ENCODE assay signal across 8 cellular contexts in genomic region chr22:46336119-46337078, GRCh38. TPM values are rescaled to one million over a fixed set of nuclear protein-coding genes. Genes with fewer than 3 reads are reported as not detected.
DNase-seq lines count a peak whose midpoint lies in the region; ATAC-seq and TF ChIP-seq lines count a peak whose summit lies in the region.

No MANE protein-coding gene starts in this region.

- H3K27me3 ChIP-seq in ACC112 (ENCODE audit: insufficient read depth, low read length) (no peaks in the 10 kb centered on the region), Peyer's patch (no peaks in the 10 kb centered on the region), mesendoderm (ENCODE audit: insufficient read depth, low read length, poor library complexity) (no peaks in the 10 kb centered on the region), thyroid gland (no peaks in the 10 kb centered on the region)

- no peak overlapping the region for H4K5ac ChIP-seq in mesendoderm (ENCODE audit: low read length)

- peak overlapping the region; percentile 29 for H3K18ac ChIP-seq in mesendoderm (ENCODE audit: low read length)

- H2BK5ac ChIP-seq in mesendoderm (ENCODE audit: low read length), result no peak overlapping the region

- H3K4me1 ChIP-seq in ACC112 (ENCODE audit: control insufficient read depth, insufficient read depth, low read length, unreplicated experiment) (no peaks in the 10 kb centered on the region), Peyer's patch (peaks cover 0 to 8% (median 0%) of the 10 kb centered on the region in 4 donors), mesendoderm (ENCODE audit: control insufficient read depth, low read depth, low read length) (peaks cover 10% of the 10 kb centered on the region), thyroid gland (peaks cover 7 to 16% of the 10 kb centered on the region in 2 donors)

- peak overlapping the region; percentile 12 for H2AFZ ChIP-seq in ACC112 (ENCODE audit: low read length, unreplicated experiment)

- H3K56ac ChIP-seq in mesendoderm (ENCODE audit: low read length), result peak overlapping the region; percentile 99

- TF ChIP-seq POLR2A in Peyer's patch (IDR thresholded peaks at IDR 0.05), result no peak
- no peak for TF ChIP-seq POLR2A in thyroid gland (IDR thresholded peaks at IDR 0.05)

- H2AK5ac ChIP-seq in mesendoderm (ENCODE audit: low read length), result no peak overlapping the region

- ATAC-seq in GM19397 (IDR thresholded peaks at IDR 0.05; ENCODE audit: unreplicated experiment) (peak; percentile 7), HG02884 (IDR thresholded peaks at IDR 0.05; ENCODE audit: unreplicated experiment) (no peak)

- peak overlapping the region; percentile 20 for H3K23ac ChIP-seq in mesendoderm (ENCODE audit: low read length)

- H3K9ac ChIP-seq in mesendoderm (ENCODE audit: low read length), result peak overlapping the region; percentile 96

- peak overlapping the region; percentile 2 for H2BK120ac ChIP-seq in mesendoderm (ENCODE audit: low read depth, low read length)

- peaks cover 25% of the 10 kb centered on the region for H3K79me2 ChIP-seq in ACC112 (ENCODE audit: control insufficient read depth, insufficient read depth, low read length, unreplicated experiment)
- peaks cover 38% of the 10 kb centered on the region for H3K79me2 ChIP-seq in mesendoderm (ENCODE audit: control insufficient read depth, insufficient read depth, low read length)

- H3K9me3 ChIP-seq in Peyer's patch (no peaks in the 10 kb centered on the region), thyroid gland (no peaks in the 10 kb centered on the region)

- intact Hi-C loops in thyroid gland (cut with DNase I), result no loop called here

- TF ChIP-seq CTCF in Peyer's patch (IDR thresholded peaks at IDR 0.05) (no peak), thyroid gland (IDR thresholded peaks at IDR 0.05) (no peak)

- no peak overlapping the region for H2BK15ac ChIP-seq in mesendoderm (replicated peaks; ENCODE audit: low read depth)

- peaks cover 20% of the 10 kb centered on the region for H3K79me1 ChIP-seq in mesendoderm (ENCODE audit: low read length)

- H3K27ac ChIP-seq in ACC112 (ENCODE audit: low read depth, low read length), result no peak overlapping the region
- peak overlapping the region; percentile 75 to 90 (median 85) for H3K27ac ChIP-seq in Peyer's patch
- peak overlapping the region; percentile 31 for H3K27ac ChIP-seq in mesendoderm (ENCODE audit: low read depth, low read length)
- H3K27ac ChIP-seq in thyroid gland, result peak overlapping the region; percentile 76 to 87 (median 83)

- WGBS in mesendoderm (ENCODE audit: extremely low coverage, insufficient coverage, low lambda C conversion rate), result no CpG with 5 or more reads among the region's 42 CpGs
- WGBS in thyroid gland, 2 donors, result 12 to 13% methylated on average over 28 to 31 of the region's 42 CpGs

- H3K4ac ChIP-seq in mesendoderm (ENCODE audit: low read depth, low read length), result peak overlapping the region; percentile 60

- no peak overlapping the region for H4K8ac ChIP-seq in mesendoderm (ENCODE audit: low read depth, low read length)

- H3K4me3 ChIP-seq in ACC112 (ENCODE audit: low read depth, low read length) (peak overlapping the region; percentile 87), Peyer's patch (peak overlapping the region; percentile 84 to 94 (median 90)), mesendoderm (ENCODE audit: low read length) (peak overlapping the region; percentile 78), thyroid gland (replicated peaks in 1 of 3) (peak overlapping the region; percentile 84 to 98 (median 97))

- H3K36me3 ChIP-seq in ACC112 (ENCODE audit: insufficient read depth, low read length) (no peaks in the 10 kb centered on the region), Peyer's patch (peaks cover 0 to 40% (median 0%) of the 10 kb centered on the region in 3 donors), mesendoderm (ENCODE audit: control insufficient read depth, insufficient read depth, low read length) (peaks cover 14% of the 10 kb centered on the region), thyroid gland (peaks cover 24 to 26% of the 10 kb centered on the region in 2 donors)

- H3K4me2 ChIP-seq in mesendoderm (ENCODE audit: low read length), result peak overlapping the region; percentile 54

- DNase-seq in Peyer's patch (no peak), dermis blood vessel endothelial cell (peak; percentile 39), mesendoderm (peak; percentile 28), thyroid gland (peak; percentile 38 to 42), globus pallidus (ENCODE audit: low spot score) (no peak)

RNA-seq across cellular contexts. Expression of gene TRMU, which starts 0.9 kb away (rescaled TPM):
- 100 to 1,000 TPM in 1 of 4 donors, 10 to 100 TPM in 3; 35.2 to 101 (median 83.3) TPM for total RNA-seq in Peyer's patch
- 29.3 and 35.1 TPM in 2 replicates for total RNA-seq in dermis blood vessel endothelial cell
- polyA plus RNA-seq in mesendoderm (2013, experiment 1 of 2), result 53.2 TPM
- polyA plus RNA-seq in mesendoderm (2013, experiment 2 of 2), result 50.3 TPM
- 100 to 1,000 TPM in 1 of 4 donors, 10 to 100 TPM in 3; 30.7 to 113 (median 49.0) TPM for total RNA-seq in thyroid gland

RNA-seq across cellular contexts. Expression of gene GTSE1, which starts 39.7 kb away (rescaled TPM):
- total RNA-seq in Peyer's patch (10 to 100 TPM in 1 of 4 donors, 1 to 10 TPM in 3; 2.3 to 14.9 (median 5.9) TPM), dermis blood vessel endothelial cell (2.7 and 15.6 TPM in 2 replicates), thyroid gland (under 1 TPM in 3 of 4 donors, not detected in 1; 0.22 to 0.27 (median 0.25) TPM)
- polyA plus RNA-seq in mesendoderm (2013, experiment 1 of 2), result 34.5 TPM
- polyA plus RNA-seq in mesendoderm (2013, experiment 2 of 2), result 34.6 TPM

Comparison
In these comparisons a context has a peak if more than half of its experiments do, and no peak if none do; other contexts are left out.
1. DNase-seq: peak in dermis blood vessel endothelial cell (single experiment), mesendoderm (single experiment) and thyroid gland (2 of 2); none in Peyer's patch (0 of 3) and globus pallidus (single experiment).
2. Peak in every context shown above with its lines, with median percentiles within 50 percentile points of each other: H3K4me3 ChIP-seq.